8 cellular contexts compared by ENCODE assay signal in the genomic region with DNA sequence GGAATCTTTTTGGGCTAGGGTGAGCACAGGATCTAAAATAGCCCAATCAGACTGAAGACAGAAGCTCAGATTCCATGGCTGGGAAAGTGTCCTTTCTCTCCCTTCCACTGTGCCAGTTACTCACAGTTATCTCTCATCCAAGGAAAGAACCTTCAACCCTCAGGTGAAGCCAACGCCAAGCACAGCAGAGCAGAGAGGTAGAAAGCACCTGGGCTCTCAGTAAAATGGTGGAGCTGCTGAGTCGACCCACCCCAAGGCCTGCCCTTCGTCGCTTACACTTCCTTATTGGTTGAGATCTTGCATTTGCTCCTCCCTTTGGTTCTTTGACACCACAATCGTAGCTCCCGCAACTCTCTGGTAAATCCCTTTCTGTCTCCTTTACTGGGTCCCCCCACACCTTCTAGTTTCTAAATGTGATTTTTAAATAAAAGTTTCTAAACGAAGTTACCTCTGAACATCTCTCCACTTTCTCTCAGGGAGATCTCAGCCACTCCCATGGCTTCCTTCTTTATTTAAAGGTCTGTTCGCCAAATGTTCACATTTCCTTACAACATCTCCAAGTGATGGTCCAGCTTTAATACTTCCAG. TPM values are rescaled to one million over a fixed set of nuclear protein-coding genes. Genes with fewer than 3 reads are reported as not detected.
DNase-seq lines count a peak whose midpoint lies in the region; ATAC-seq and TF ChIP-seq lines count a peak whose summit lies in the region.

No MANE protein-coding gene starts in this region.

- WGBS in adrenal gland, 4 donors: 68 to 85% (median 79%) methylated on average over 8 of the region's 8 CpGs
- 77% methylated on average over 8 of the region's 8 CpGs for WGBS in thymus

- H3K9me3 ChIP-seq in adrenal gland (replicated peaks in 1 of 3): no peaks in the 10 kb centered on the region
- H3K9me3 ChIP-seq in thymus (ENCODE audit: control insufficient read depth): no peaks in the 10 kb centered on the region

- DNase-seq in GDM1 (lab: John Stamatoyannopoulos, UW) (peak; percentile 15), adrenal gland (peak in 2 of 7 donors; percentile 31 to 48), NCI-H526 (lab: John Stamatoyannopoulos, UW) (no peak), A172 (ENCODE audit: low spot score) (no peak)

- TF ChIP-seq CTCF in adrenal gland (IDR thresholded peaks at IDR 0.05): no peak

- peak overlapping the region in 2 of 4 donors; percentile 2 to 14 for H3K4me3 ChIP-seq in adrenal gland
- peak overlapping the region; percentile 22 for H3K4me3 ChIP-seq in thymus (ENCODE audit: low read length)

- ATAC-seq in GM19463 (IDR thresholded peaks at IDR 0.05; ENCODE audit: unreplicated experiment) (peak; percentile 80), HG03460 (IDR thresholded peaks at IDR 0.05; ENCODE audit: unreplicated experiment) (peak; percentile 53), GM18861 (IDR thresholded peaks at IDR 0.05; ENCODE audit: unreplicated experiment) (no peak)

- TF ChIP-seq POLR2A in adrenal gland (IDR thresholded peaks at IDR 0.05): no peak

- peaks cover 16 to 61% of the 10 kb centered on the region in 2 donors for H3K4me1 ChIP-seq in adrenal gland (replicated peaks in 1 of 2)
- H3K4me1 ChIP-seq in thymus (ENCODE audit: control insufficient read depth, insufficient read depth, low read length): no peaks in the 10 kb centered on the region

- no peaks in the 10 kb centered on the region for H3K36me3 ChIP-seq in adrenal gland (replicated peaks in 1 of 2)
- no peaks in the 10 kb centered on the region for H3K36me3 ChIP-seq in thymus (ENCODE audit: control insufficient read depth, insufficient read depth)

- intact Hi-C loops in adrenal gland (cut with DNase I): no loop called here

- H3K27ac ChIP-seq in adrenal gland (peak overlapping the region in 3 of 5 donors; percentile 21 to 73 (median 60)), thymus (ENCODE audit: low read depth) (no peak overlapping the region)

- H3K27me3 ChIP-seq in adrenal gland: no peaks in the 10 kb centered on the region
- H3K27me3 ChIP-seq in thymus (ENCODE audit: control insufficient read depth, insufficient read depth): no peaks in the 10 kb centered on the region

RNA-seq across cellular contexts. Expression of a gene that starts 27.5 kb away (rescaled TPM):
- 10 to 100 TPM; 22.1 to 82.6 (median 48.6) TPM for total RNA-seq in adrenal gland
- polyA plus RNA-seq in adrenal gland: 10 to 100 TPM in 1 of 3 donors, 1 to 10 TPM in 2; 4.6 to 49.6 (median 6.4) TPM
- 9.3 TPM for polyA plus RNA-seq in thymus
- 16.4 and 19.0 TPM in 2 replicates for total RNA-seq in A172 (2014; rRNA removed; shearing (Covaris generic))
